In the genomic region with DNA sequence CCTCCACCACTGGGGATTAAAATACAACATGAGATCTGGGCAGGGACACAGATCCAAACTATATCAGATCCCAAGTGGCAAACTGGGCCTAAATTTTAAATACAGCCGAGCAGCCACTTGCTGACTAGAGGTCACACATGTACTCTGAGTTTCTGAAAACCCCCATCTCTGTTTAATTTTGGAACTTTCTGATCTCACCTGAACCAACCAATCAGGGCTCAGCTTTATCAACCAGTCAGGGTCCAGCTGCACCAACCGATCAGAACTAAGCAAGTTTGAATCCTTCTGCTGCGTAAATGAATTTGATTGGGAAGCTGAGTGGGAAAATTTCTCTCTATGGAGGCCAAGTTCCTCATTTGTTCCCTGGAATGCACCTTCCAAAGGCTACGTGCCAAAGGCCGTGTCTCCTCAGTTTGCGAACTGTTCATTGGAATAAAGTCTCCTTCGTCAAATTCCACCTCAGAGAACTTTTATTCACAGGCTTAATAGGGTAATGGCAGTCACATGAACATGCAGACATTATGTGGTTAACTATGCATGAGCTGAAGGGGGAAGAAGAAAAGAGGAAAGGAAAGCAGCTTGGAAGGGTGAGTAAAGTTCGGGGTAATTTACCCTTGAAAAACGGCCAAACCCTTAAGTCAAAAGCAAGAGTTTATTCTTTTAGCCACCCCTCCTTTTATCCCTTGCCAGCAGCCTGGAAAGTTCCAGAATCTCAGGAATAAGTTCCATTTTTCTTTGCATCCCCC, we compare ENCODE assay signal across 1 cellular context.
TF ChIP-seq lines count a peak whose summit lies in the region.

No MANE protein-coding gene starts in this region.

TF ChIP-seq in GM12878, 131 proteins besides CTCF, POLR2A, EP300 and RAD21 (continued from another document):
- TF ChIP-seq SPI1 (IDR thresholded peaks at IDR 0.05; ENCODE audit: borderline replicate concordance, insufficient read depth, low read depth, low read length) (peak; percentile 52; the same call in 1 of the 2 replicates), HDAC2 (IDR thresholded peaks at IDR 0.05) (no peak), RUNX3 (IDR thresholded peaks at IDR 0.05; ENCODE audit: low read length) (peak; percentile 72), RAD51 (IDR thresholded peaks at IDR 0.05) (peak; percentile 43; the same call in 1 of the 2 replicates), IKZF2 (IDR thresholded peaks at IDR 0.05) (peak in 1 of 2 experiments; percentile 19; a peak in 1 of 4 replicates), ATF7 (IDR thresholded peaks at IDR 0.05; ENCODE audit: low read depth) (no peak), CBFB (IDR thresholded peaks at IDR 0.05; ENCODE audit: low read depth) (0 out of 2 replicates have a peak, but pooled peaks have one; percentile 22), POU2F2 (IDR thresholded peaks at IDR 0.05; ENCODE audit: borderline replicate concordance, low read depth, low read length) (peak; percentile 64; the same call in 1 of the 3 replicates)
